In the genomic region with DNA sequence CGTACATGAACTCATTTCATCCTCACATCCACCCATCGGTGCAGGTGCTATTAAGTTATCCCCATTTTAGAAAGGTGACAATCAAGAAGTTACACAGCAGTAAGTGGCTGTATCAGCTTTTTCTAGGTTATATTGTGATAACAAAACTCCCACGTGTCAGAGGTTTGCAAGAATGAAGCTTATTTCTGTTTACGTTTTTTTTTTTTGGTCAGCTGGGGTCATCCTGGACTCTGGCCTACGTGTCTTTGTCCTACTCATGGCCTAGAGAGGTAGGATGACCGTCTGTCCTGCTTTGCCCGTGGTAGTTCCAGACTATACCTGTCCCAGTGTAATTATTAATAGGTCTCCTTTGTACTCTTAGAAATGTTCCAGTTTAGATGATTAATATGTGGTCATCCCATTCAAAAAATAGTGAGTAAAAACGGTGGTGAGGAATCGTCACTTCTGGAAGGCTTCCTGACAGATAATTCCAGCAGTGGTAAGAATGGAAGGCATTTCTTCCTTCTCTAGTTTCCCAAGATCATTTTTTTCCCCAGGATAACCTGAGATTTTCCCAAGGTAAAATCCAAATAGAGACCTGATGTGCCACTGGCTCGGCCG, we compare ENCODE assay signal across 22 cellular contexts.
"Had no signal": no experiment of that assay in that cellular context is flagged by ENCODE, and none has a peak within 500 bp of the region (broad histone marks: within the 10 kb centered on the region; RNA-seq: fewer than 3 reads in every experiment).

No MANE protein-coding gene starts in this region.

- H3K27ac Mint-ChIP-seq: activated CD4-positive, alpha-beta T cell treated with anti-CD3 and anti-CD28 coated beads for 36 hours; activated naive CD4-positive, alpha-beta T cell treated with anti-CD3 and anti-CD28 coated beads, Interleukin-2, amount 50 U/mL, for 72 hours; naive B cell; T-helper 2 cell treated with Interferon-gamma antibody and Interleukin-4, amounts not matched to agents 5 μg/mL and 100 μg/mL, for 36 hours; WTC11 had no signal

- H3K27me3 ChIP-seq: adrenal gland, colonic mucosa, gastroesophageal sphincter, right lobe of liver, testis, upper lobe of right lung had no signal

- H3K9me3 Mint-ChIP-seq: activated naive CD4-positive, alpha-beta T cell treated with anti-CD3 and anti-CD28 coated beads, Interleukin-2, amount 50 U/mL, for 72 hours; naive B cell; neural crest cell; T-helper 2 cell treated with Interferon-gamma antibody and Interleukin-4, amounts not matched to agents 5 μg/mL and 100 μg/mL, for 36 hours; WTC11 had no signal

- H3K4me1 ChIP-seq: colonic mucosa, gastroesophageal sphincter, psoas muscle, testis had no signal

- H3K27ac ChIP-seq: colonic mucosa, gastroesophageal sphincter, psoas muscle, right lobe of liver, testis had no signal

- H3K36me3 ChIP-seq: adrenal gland, colonic mucosa, right lobe of liver, upper lobe of right lung had no signal

- H3K4me3 Mint-ChIP-seq: activated CD4-positive, alpha-beta T cell treated with anti-CD3 and anti-CD28 coated beads for 36 hours; naive B cell; neural crest cell; T-helper 2 cell treated with Interferon-gamma antibody and Interleukin-4, amounts not matched to agents 5 μg/mL and 100 μg/mL, for 36 hours; WTC11 had no signal

- H3K36me3 Mint-ChIP-seq: activated naive CD4-positive, alpha-beta T cell treated with anti-CD3 and anti-CD28 coated beads, Interleukin-2, amount 50 U/mL, for 72 hours; WTC11 had no signal

- H3K9me3 ChIP-seq: adrenal gland, colonic mucosa, gastroesophageal sphincter, mucosa of descending colon, psoas muscle, right lobe of liver, testis, upper lobe of right lung had no signal

- H3K4me1 Mint-ChIP-seq: naive B cell, neural crest cell had no signal

- DNase-seq: activated CD4-positive, alpha-beta T cell treated with anti-CD3 and anti-CD28 coated beads for 36 hours; activated CD4-positive, alpha-beta T cell treated with anti-CD3 and anti-CD28 coated beads, Interleukin-2, amount 50 U/mL, for 48 hours; activated gamma-delta T cell treated with Interleukin-2 at 50 U/mL for 16 hours; adrenal gland; caudate nucleus; colonic mucosa; mucosa of descending colon; naive B cell; psoas muscle; right lobe of liver; small intestine; stimulated activated CD4-positive, alpha-beta T cell treated with anti-CD3 and anti-CD28 coated beads, Interleukin-4, amount 100 ng/mL, for 1 hour; testis; upper lobe of right lung had no signal

- H3K4me3 ChIP-seq: adrenal gland, colonic mucosa, gastroesophageal sphincter, mucosa of descending colon, psoas muscle, right lobe of liver, testis, upper lobe of right lung had no signal

- FAIRE-seq: islet of Langerhans, small intestine, TTC549 had no signal

- H3K27me3 Mint-ChIP-seq: activated CD4-positive, alpha-beta T cell treated with anti-CD3 and anti-CD28 coated beads for 36 hours; naive B cell had no signal

- ATAC-seq: activated CD4-positive, alpha-beta T cell treated with anti-CD3 and anti-CD28 coated beads for 36 hours; activated naive CD4-positive, alpha-beta T cell treated with anti-CD3 and anti-CD28 coated beads, Interleukin-2, amount 50 U/mL, for 72 hours; gastroesophageal sphincter; left lobe of liver; mucosa of descending colon; psoas muscle; upper lobe of right lung; WTC11 had no signal
